11 cellular contexts compared by ENCODE assay signal in genomic region chr20:1934578-1935573, GRCh38. TPM values are rescaled to one million over a fixed set of nuclear protein-coding genes. Genes with fewer than 3 reads are reported as not detected.
DNase-seq lines count a peak whose midpoint lies in the region; ATAC-seq and TF ChIP-seq lines count a peak whose summit lies in the region.
"Had no signal": no experiment of that assay in that cellular context is flagged by ENCODE, and none has a peak within 500 bp of the region (broad histone marks: within the 10 kb centered on the region; RNA-seq: fewer than 3 reads in every experiment).

No MANE protein-coding gene starts in this region.

- intact Hi-C loops in dorsolateral prefrontal cortex (cut with DNase I) (loop anchor here in 1 of 2 donors (5.0 kb wide), 1 partner anchor 38 kb away; the partner anchor contains the start of gene SIRPA), uterus (cut with DNase I; ENCODE audit: low total_unique reads) (no loop called here), prostate gland (cut with DNase I) (no loop called here)

- H3K4me3 ChIP-seq in dorsolateral prefrontal cortex: peak overlapping the region in 14 of 59 donors; percentile 3 to 37 (median 17)
- H3K4me3 ChIP-seq in lung: no peak overlapping the region
- H3K4me3 ChIP-seq in uterus: no peak overlapping the region
- H3K4me3 ChIP-seq in prostate gland: no peak overlapping the region

- no peak overlapping the region for H3K4me3 Mint-ChIP-seq in immature natural killer cell
- H3K4me3 Mint-ChIP-seq: activated T-helper 17 cell treated with anti-CD3 and anti-CD28 coated beads, Interleukin-2, amount 50 U/mL, for 72 hours had no signal

- peaks cover 3 to 7% (median 7%) of the 10 kb centered on the region in 3 donors for H3K27me3 Mint-ChIP-seq in immature natural killer cell (ENCODE audit: low read depth in 3 of 3)

- H3K27me3 ChIP-seq in dorsolateral prefrontal cortex: no peaks in the 10 kb centered on the region
- no peaks in the 10 kb centered on the region for H3K27me3 ChIP-seq in lung (ENCODE audit: control insufficient read depth, insufficient read depth)
- H3K27me3 ChIP-seq in uterus: no peaks in the 10 kb centered on the region
- no peaks in the 10 kb centered on the region for H3K27me3 ChIP-seq in prostate gland (replicated peaks; ENCODE audit: insufficient read depth)

- H3K4me1 Mint-ChIP-seq in immature natural killer cell: no peaks in the 10 kb centered on the region
- H3K4me1 Mint-ChIP-seq: activated T-helper 17 cell treated with anti-CD3 and anti-CD28 coated beads, Interleukin-2, amount 50 U/mL, for 72 hours had no signal

- TF ChIP-seq POLR2A in uterus (IDR thresholded peaks at IDR 0.05) (no peak), prostate gland (IDR thresholded peaks at IDR 0.05) (no peak)

- H3K27ac Mint-ChIP-seq in immature natural killer cell: no peak overlapping the region
- H3K27ac Mint-ChIP-seq: activated T-helper 17 cell treated with anti-CD3 and anti-CD28 coated beads, Interleukin-2, amount 50 U/mL, for 72 hours had no signal

- WGBS in lung, 2 donors: 70 to 74% methylated on average over 20 of the region's 20 CpGs
- 74% methylated on average over 20 of the region's 20 CpGs for WGBS in prostate gland

- H3K27ac ChIP-seq in dorsolateral prefrontal cortex (peak overlapping the region; percentile 27 to 95 (median 86)), lung (ENCODE audit: low read depth in 1 of 2, low read length in 1 of 2) (peak overlapping the region; percentile 1 to 47), uterus (peak overlapping the region in 1 of 2 donors; percentile 7), prostate gland (no peak overlapping the region)

- no peak for ATAC-seq in lung (ENCODE audit: insufficient read depth, low FRiP score)
- ATAC-seq: activated T-helper 17 cell treated with anti-CD3 and anti-CD28 coated beads, Interleukin-2, amount 50 U/mL, for 72 hours had no signal

- H3K36me3 Mint-ChIP-seq in immature natural killer cell: no peaks in the 10 kb centered on the region

- no peaks in the 10 kb centered on the region for H3K9me3 Mint-ChIP-seq in immature natural killer cell
- H3K9me3 Mint-ChIP-seq: activated T-helper 17 cell treated with anti-CD3 and anti-CD28 coated beads, Interleukin-2, amount 50 U/mL, for 72 hours had no signal

- DNase-seq in SIG-M5 treated with dmso at 0.1 percent for 504 hours (lab: John Stamatoyannopoulos, UW; ENCODE audit: unreplicated experiment) (peak; percentile 86), SIG-M5 (lab: John Stamatoyannopoulos, UW) (no peak), dorsolateral prefrontal cortex (peak in 2 of 10 donors; percentile 35 to 44), lung (ENCODE audit: low spot score) (peak; percentile 54), uterus (peak; percentile 78 to 80), inferior parietal cortex (ENCODE audit: extremely low spot score) (no peak), immature natural killer cell (no peak), prostate gland (ENCODE audit: low spot score) (no peak)
- DNase-seq: MM.1S had no signal

- TF ChIP-seq CTCF in dorsolateral prefrontal cortex (IDR thresholded peaks at IDR 0.05 in 54 of 56, conservative IDR thresholded peaks at IDR 0.05 in 2 of 56; ENCODE audit: low read depth in 1 of 56, partially characterized antibody in 56 of 56): no peak
- no peak for TF ChIP-seq CTCF in lung (IDR thresholded peaks at IDR 0.05; ENCODE audit: control extremely low read depth, extremely low read depth)
- no peak for TF ChIP-seq CTCF in uterus (IDR thresholded peaks at IDR 0.05)
- TF ChIP-seq CTCF in prostate gland (IDR thresholded peaks at IDR 0.05): no peak

- no peaks in the 10 kb centered on the region for H3K4me1 ChIP-seq in lung (ENCODE audit: control insufficient read depth in 2 of 2, insufficient read depth in 2 of 2, low read length in 2 of 2)
- H3K4me1 ChIP-seq in uterus: peaks cover 0 to 4% of the 10 kb centered on the region in 2 donors
- H3K4me1 ChIP-seq in prostate gland (replicated peaks): no peaks in the 10 kb centered on the region

- H3K9me3 ChIP-seq in lung (ENCODE audit: control insufficient read depth in 2 of 2, insufficient read depth in 1 of 2, low read length in 1 of 2) (peaks cover 0 to 2% of the 10 kb centered on the region in 2 donors), uterus (no peaks in the 10 kb centered on the region), prostate gland (no peaks in the 10 kb centered on the region)

- H3K36me3 ChIP-seq in lung (ENCODE audit: control insufficient read depth in 2 of 2, insufficient read depth in 2 of 2, low read length in 2 of 2): peaks cover 0 to 7% of the 10 kb centered on the region in 2 donors
- H3K36me3 ChIP-seq in uterus: no peaks in the 10 kb centered on the region
- H3K36me3 ChIP-seq in prostate gland: no peaks in the 10 kb centered on the region

RNA-seq across cellular contexts. Expression of gene SIRPA, which starts 39.7 kb away (rescaled TPM):
- total RNA-seq in dorsolateral prefrontal cortex: 100 to 1,000 TPM; 164 to 389 (median 265) TPM
- 10 to 100 TPM; 16.6 to 79.9 TPM for total RNA-seq in lung
- polyA plus RNA-seq in lung: 100 to 1,000 TPM in 1 of 2 donors, 10 to 100 TPM in 1; 25.3 to 123 TPM
- 10 to 100 TPM; 11.5 to 34.6 (median 20.2) TPM for total RNA-seq in uterus
- polyA plus RNA-seq in immature natural killer cell: under 1 TPM in 2 of 3 donors, not detected in 1; 0.29 to 0.39 TPM
- 10 to 100 TPM; 20.3 to 31.0 TPM for total RNA-seq in prostate gland

RNA-seq across cellular contexts. Expression of gene PDYN, which starts 59.0 kb away (rescaled TPM):
- total RNA-seq in dorsolateral prefrontal cortex (1 to 10 TPM in 118 of 120 experiments, under 1 TPM in 2; 0.67 to 9.6 (median 2.8) TPM), lung (not detected), uterus (not detected), prostate gland (under 1 TPM in 1 of 2 donors, not detected in 1; 0.28 TPM)
- polyA plus RNA-seq in lung (not detected), immature natural killer cell (not detected)
- total RNA-seq: activated T-helper 17 cell treated with anti-CD3 and anti-CD28 coated beads, Interleukin-2, amount 50 U/mL, for 72 hours; subcutaneous adipose tissue had no signal

Comparison
In these comparisons a context has a peak if more than half of its experiments do, and no peak if none do; other contexts are left out.
1. DNase-seq: peak in SIG-M5 treated with dmso at 0.1 percent for 504 hours (single experiment), lung (single experiment) and uterus (2 of 2); none in SIG-M5 (single experiment), inferior parietal cortex (single experiment), immature natural killer cell (0 of 3) and prostate gland (single experiment).
2. H3K27ac ChIP-seq: peak in dorsolateral prefrontal cortex (59 of 59) and lung (2 of 2); none in prostate gland (0 of 2).